Comparison of ENCODE assay signal across 2 cellular contexts in genomic region chr3:120645083-120645800, GRCh38.
TF ChIP-seq lines count a peak whose summit lies in the region.

No MANE protein-coding gene starts in this region.

TF ChIP-seq in GM23338, 12 proteins besides CTCF, POLR2A, EP300 and RAD21:
- TF ChIP-seq STAT1 (IDR thresholded peaks at IDR 0.05; ENCODE audit: unreplicated experiment): no peak
- TF ChIP-seq POLR2AphosphoS5 (IDR thresholded peaks at IDR 0.05; ENCODE audit: low read depth): no peak
- no peak for TF ChIP-seq EZH2phosphoT487 (IDR thresholded peaks at IDR 0.05; ENCODE audit: unreplicated experiment)
- TF ChIP-seq ETS1 (IDR thresholded peaks at IDR 0.05): no peak
- no peak for TF ChIP-seq ZNF331 (CRISPR knock-in tag; IDR thresholded peaks at IDR 0.05; ENCODE audit: low read depth)
- no peak for TF ChIP-seq EZH2 (IDR thresholded peaks at IDR 0.05; ENCODE audit: low read depth, unreplicated experiment)
- TF ChIP-seq NANOG (IDR thresholded peaks at IDR 0.05; ENCODE audit: borderline replicate concordance): no peak
- TF ChIP-seq JUNB (IDR thresholded peaks at IDR 0.05; ENCODE audit: unreplicated experiment): no peak
- TF ChIP-seq CREB1 (CRISPR knock-in tag; IDR thresholded peaks at IDR 0.05; ENCODE audit: low read depth): no peak
- TF ChIP-seq ZNF462 (CRISPR knock-in tag; IDR thresholded peaks at IDR 0.05): no peak
- TF ChIP-seq REST (IDR thresholded peaks at IDR 0.05; ENCODE audit: unreplicated experiment): no peak
- no peak for TF ChIP-seq ZNF114 (CRISPR knock-in tag; IDR thresholded peaks at IDR 0.05)

TF ChIP-seq in HepG2, 621 proteins besides CTCF, POLR2A, EP300 and RAD21:
- TF ChIP-seq FOXJ3 (CRISPR knock-in tag; IDR thresholded peaks at IDR 0.05; ENCODE audit: borderline replicate concordance) (no peak), MEIS2 (CRISPR knock-in tag; IDR thresholded peaks at IDR 0.05) (no peak), PLRG1 (conservative IDR thresholded peaks at IDR 0.05) (no peak), ZBTB4 (CRISPR knock-in tag; IDR thresholded peaks at IDR 0.05; ENCODE audit: borderline replicate concordance) (no peak), PHF8 (CRISPR knock-in tag; IDR thresholded peaks at IDR 0.05) (no peak), AHR (CRISPR knock-in tag; IDR thresholded peaks at IDR 0.05) (no peak), PRDM10 (CRISPR knock-in tag; IDR thresholded peaks at IDR 0.05; ENCODE audit: low read depth) (no peak), HNRNPL (IDR thresholded peaks at IDR 0.05; ENCODE audit: low read depth, low read length) (no peak)
